Comparison of ENCODE assay signal across 24 cellular contexts in genomic region chr18:63619661-63620060, GRCh38. TPM values are rescaled to one million over a fixed set of nuclear protein-coding genes. Genes with fewer than 3 reads are reported as not detected.
DNase-seq lines count a peak whose midpoint lies in the region; ATAC-seq, FAIRE-seq and TF ChIP-seq lines count a peak whose summit lies in the region.
"Had no signal": no experiment of that assay in that cellular context is flagged by ENCODE, and none has a peak within 500 bp of the region (broad histone marks: within the 10 kb centered on the region; RNA-seq: fewer than 3 reads in every experiment).

No MANE protein-coding gene starts in this region.

- peaks cover 11% of the 10 kb centered on the region for H3K36me3 Mint-ChIP-seq in GM23338 (ENCODE audit: low read depth)
- no peaks in the 10 kb centered on the region for H3K36me3 Mint-ChIP-seq in CD8-positive, alpha-beta memory T cell
- H3K36me3 Mint-ChIP-seq: CD4-positive, CD25-positive, alpha-beta regulatory T cell; IgD-negative memory B cell had no signal

- DNase-seq in D721Med (ENCODE audit: insufficient read length, low spot score) (no peak), GM23338 (ENCODE audit: low spot score) (no peak), NCI-H82 treated with DMSO at 0.1 percent for 48 hours (lab: John Stamatoyannopoulos, UW; ENCODE audit: unreplicated experiment) (peak; percentile 32), fibroblast of mammary gland (ENCODE audit: low read depth) (peak; percentile 7), T1000 (lab: John Stamatoyannopoulos, UW) (no peak), DMS114 treated with DMSO at 0.1 percent for 48 hours (lab: John Stamatoyannopoulos, UW; ENCODE audit: unreplicated experiment) (no peak)
- DNase-seq in CD8-positive, alpha-beta memory T cell, result no peak
- DNase-seq: CD4-positive, CD25-positive, alpha-beta regulatory T cell; COR-L47; NCI-H1417 treated with DMSO at 0.1 percent for 48 hours; NCI-H1930; NCI-H748 treated with DMSO at 0.1 percent for 48 hours; T-helper 9 cell had no signal

- peaks cover 9% of the 10 kb centered on the region; the same call in 1 of the 2 replicates for H3K9me2 ChIP-seq in GM23338 (ENCODE audit: insufficient read depth)

- H3K4me3 ChIP-seq in GM23338 (no peak overlapping the region), fibroblast of mammary gland (ENCODE audit: control insufficient read depth, low read depth, low read length) (no peak overlapping the region)
- no peak overlapping the region for H3K4me3 ChIP-seq in CD8-positive, alpha-beta memory T cell (ENCODE audit: low read length)

- H3K79me2 ChIP-seq in GM23338 (replicated peaks; ENCODE audit: insufficient read depth), result no peaks in the 10 kb centered on the region

- no peaks in the 10 kb centered on the region for H3K36me3 ChIP-seq in GM23338 (ENCODE audit: insufficient read depth)
- no peaks in the 10 kb centered on the region for H3K36me3 ChIP-seq in CD8-positive, alpha-beta memory T cell (ENCODE audit: insufficient read depth, low read length)

- TF ChIP-seq CTCF in D721Med (IDR thresholded peaks at IDR 0.05; ENCODE audit: insufficient read depth, missing control alignments), result no peak
- no peak for TF ChIP-seq CTCF in GM23338 (conservative IDR thresholded peaks at IDR 0.05; ENCODE audit: low read depth in 2 of 2)
- no peak for TF ChIP-seq CTCF in fibroblast of mammary gland (conservative IDR thresholded peaks at IDR 0.05; ENCODE audit: control insufficient read depth, insufficient read depth, low read depth, low read length)

- H3K27me3 ChIP-seq in GM23338 (ENCODE audit: insufficient read depth), result no peaks in the 10 kb centered on the region
- no peaks in the 10 kb centered on the region for H3K27me3 ChIP-seq in CD8-positive, alpha-beta memory T cell (ENCODE audit: insufficient read depth, low read length, poor library complexity, severe bottlenecking)

- H3K27me3 Mint-ChIP-seq in GM23338 (ENCODE audit: insufficient read depth, low read depth, poor library complexity), result no peaks in the 10 kb centered on the region
- H3K27me3 Mint-ChIP-seq in CD8-positive, alpha-beta memory T cell, result peaks cover 0 to 3% of the 10 kb centered on the region in 2 donors
- H3K27me3 Mint-ChIP-seq: IgD-negative memory B cell had no signal

- no peak overlapping the region for H3K27ac ChIP-seq in GM23338 (ENCODE audit: low read depth)
- no peak overlapping the region for H3K27ac ChIP-seq in CD8-positive, alpha-beta memory T cell (ENCODE audit: low read depth, low read length)

- H3F3A ChIP-seq in GM23338 (replicated peaks; ENCODE audit: low read depth), result no peaks in the 10 kb centered on the region

- CTCF ChIA-PET in CD8-positive, alpha-beta memory T cell (lab: Charles Lee), result no interaction called here

- peaks cover 8% of the 10 kb centered on the region; the same call in 2 of the 3 replicates for H3K4me1 Mint-ChIP-seq in GM23338
- no peaks in the 10 kb centered on the region for H3K4me1 Mint-ChIP-seq in CD8-positive, alpha-beta memory T cell
- H3K4me1 Mint-ChIP-seq: CD4-positive, CD25-positive, alpha-beta regulatory T cell; IgD-negative memory B cell had no signal

- ATAC-seq in GM23338, result no peak
- ATAC-seq: Right ventricle myocardium inferior had no signal

- H3K9me3 Mint-ChIP-seq in GM23338, result peaks cover 24% of the 10 kb centered on the region
- peaks cover 5 to 14% (median 9%) of the 10 kb centered on the region in 5 donors for H3K9me3 Mint-ChIP-seq in CD8-positive, alpha-beta memory T cell

- H2AFZ ChIP-seq in GM23338, result peak overlapping the region; percentile 78; the same call in 1 of the 2 replicates

- POLR2A ChIA-PET in CD8-positive, alpha-beta memory T cell (lab: Charles Lee), result no interaction called here

- FAIRE-seq in D721Med (lab: Jason Lieb, UNC), result peak; percentile 96
- FAIRE-seq: G401.6, GM12892, GM18507, H54 had no signal

- no peak overlapping the region for H3K4me3 Mint-ChIP-seq in GM23338
- H3K4me3 Mint-ChIP-seq in CD8-positive, alpha-beta memory T cell, result no peak overlapping the region
- H3K4me3 Mint-ChIP-seq: CD4-positive, CD25-positive, alpha-beta regulatory T cell; IgD-negative memory B cell had no signal

- no peak overlapping the region for H3K27ac Mint-ChIP-seq in GM23338
- H3K27ac Mint-ChIP-seq in CD8-positive, alpha-beta memory T cell, result no peak overlapping the region
- H3K27ac Mint-ChIP-seq: CD4-positive, CD25-positive, alpha-beta regulatory T cell; IgD-negative memory B cell had no signal

- peaks cover 9% of the 10 kb centered on the region for H3K4me1 ChIP-seq in GM23338 (ENCODE audit: insufficient read depth)
- no peaks in the 10 kb centered on the region for H3K4me1 ChIP-seq in CD8-positive, alpha-beta memory T cell (ENCODE audit: insufficient read depth, low read length)

- H3K4me2 ChIP-seq in GM23338, result no peak overlapping the region

- H3K9me3 ChIP-seq in CD8-positive, alpha-beta memory T cell (ENCODE audit: low read length), result no peaks in the 10 kb centered on the region

- no peaks in the 10 kb centered on the region for H4K20me1 ChIP-seq in GM23338 (replicated peaks; ENCODE audit: insufficient read depth)

TF ChIP-seq in GM23338, 12 proteins besides CTCF, POLR2A, EP300 and RAD21 (continues in another document):
- no peak for TF ChIP-seq EZH2phosphoT487 (IDR thresholded peaks at IDR 0.05; ENCODE audit: unreplicated experiment)
- no peak for TF ChIP-seq POLR2AphosphoS5 (IDR thresholded peaks at IDR 0.05; ENCODE audit: low read depth)
- no peak for TF ChIP-seq ZNF331 (CRISPR knock-in tag; IDR thresholded peaks at IDR 0.05; ENCODE audit: low read depth)
- TF ChIP-seq ZNF114 (CRISPR knock-in tag; IDR thresholded peaks at IDR 0.05), result no peak
- no peak for TF ChIP-seq ZNF462 (CRISPR knock-in tag; IDR thresholded peaks at IDR 0.05)

RNA-seq across cellular contexts. Expression of gene SERPINB4, which starts 24.4 kb away (rescaled TPM):
- 1.1 and 1.2 TPM in 2 replicates for total RNA-seq in GM23338 (2014; rRNA removed; shearing (Covaris generic))
- 1.5 and 2.3 TPM in 2 replicates for polyA plus RNA-seq in GM23338 (2016; fragmentation: Nextera tagmentation; extraction: Ambion mirVana)
- total RNA-seq in CD8-positive, alpha-beta memory T cell, result not detected
- polyA plus RNA-seq in CD8-positive, alpha-beta memory T cell, result not detected
- total RNA-seq: A673; CD4-positive, CD25-positive, alpha-beta regulatory T cell; Daoy; Right ventricle myocardium inferior; SK-MEL-5; T-helper 1 cell treated with Interleukin-12 subunit alpha and Interleukin-12 subunit beta and Interleukin-4 antibody, amounts not matched to agents 30 ng/mL and 1 ng/mL, for 36 hours had no signal
- polyA plus RNA-seq: CD4-positive, CD25-positive, alpha-beta regulatory T cell; IgD-negative memory B cell had no signal

RNA-seq across cellular contexts. Expression of gene SERPINB13, which starts 32.5 kb away (rescaled TPM):
- not detected in 2 replicates for total RNA-seq in GM23338 (2014; rRNA removed; shearing (Covaris generic))
- polyA plus RNA-seq in GM23338 (2016; fragmentation: Nextera tagmentation; extraction: Ambion mirVana), result not detected in 2 replicates
- total RNA-seq in CD8-positive, alpha-beta memory T cell, result not detected
- not detected for polyA plus RNA-seq in CD8-positive, alpha-beta memory T cell
- total RNA-seq: CD4-positive, CD25-positive, alpha-beta regulatory T cell; Daoy; Right ventricle myocardium inferior; SK-MEL-5; T-helper 1 cell treated with Interleukin-12 subunit alpha and Interleukin-12 subunit beta and Interleukin-4 antibody, amounts not matched to agents 30 ng/mL and 1 ng/mL, for 36 hours had no signal
- polyA plus RNA-seq: BJ; CD4-positive, CD25-positive, alpha-beta regulatory T cell; IgD-negative memory B cell had no signal

RNA-seq across cellular contexts. Expression of gene SERPINB3, which starts 42.0 kb away (rescaled TPM):
- 0.59 TPM in 1 of 2 replicates, not detected in the other for total RNA-seq in GM23338 (2014; rRNA removed; shearing (Covaris generic))
- polyA plus RNA-seq in GM23338 (2016; fragmentation: Nextera tagmentation; extraction: Ambion mirVana), result 0.27 and 0.33 TPM in 2 replicates
- not detected for total RNA-seq in CD8-positive, alpha-beta memory T cell
- polyA plus RNA-seq in CD8-positive, alpha-beta memory T cell, result not detected
- total RNA-seq: A673; CD4-positive, CD25-positive, alpha-beta regulatory T cell; Daoy; Right ventricle myocardium inferior; SK-MEL-5; T-helper 1 cell treated with Interleukin-12 subunit alpha and Interleukin-12 subunit beta and Interleukin-4 antibody, amounts not matched to agents 30 ng/mL and 1 ng/mL, for 36 hours had no signal
- polyA plus RNA-seq: BJ; CD4-positive, CD25-positive, alpha-beta regulatory T cell; IgD-negative memory B cell had no signal

Comparison
In these comparisons a context has a peak if more than half of its experiments do, and no peak if none do; other contexts are left out.
1. DNase-seq: peak in NCI-H82 treated with DMSO at 0.1 percent for 48 hours (single experiment) and fibroblast of mammary gland (single experiment); none in D721Med (single experiment), GM23338 (single experiment), T1000 (single experiment), CD8-positive, alpha-beta memory T cell (0 of 5) and DMS114 treated with DMSO at 0.1 percent for 48 hours (single experiment).